ENCODE assay signal across 33 cellular contexts in genomic region chr1:244822878-244823277, GRCh38.
"Had no signal": no experiment of that assay in that cellular context is flagged by ENCODE, and none has a peak within 500 bp of the region (broad histone marks: within the 10 kb centered on the region; RNA-seq: fewer than 3 reads in every experiment).

No MANE protein-coding gene starts in this region.

- H3K9me3 Mint-ChIP-seq: activated CD4-positive, alpha-beta memory T cell treated with anti-CD3 and anti-CD28 coated beads for 36 hours; activated CD4-positive, alpha-beta T cell treated with anti-CD3 and anti-CD28 coated beads, Interleukin-2, amount 10 ng/mL, durations not matched to agents 24 days and 14 days; activated naive CD4-positive, alpha-beta T cell treated with anti-CD3 and anti-CD28 coated beads for 36 hours; activated naive CD4-positive, alpha-beta T cell treated with anti-CD3 and anti-CD28 coated beads, Interleukin-2, amount 50 U/mL, for 24 hours; activated naive CD8-positive, alpha-beta T cell treated with anti-CD3 and anti-CD28 coated beads for 36 hours; activated naive CD8-positive, alpha-beta T cell treated with anti-CD3 and anti-CD28 coated beads, Interleukin-2, amount 50 U/mL, for 24 hours; activated T-cell treated with anti-CD3 and anti-CD28 coated beads, Interleukin-2, amount 50 U/mL, for 4 hours; activated T-helper 17 cell treated with anti-CD3 and anti-CD28 coated beads, Interleukin-2, amount 50 U/mL, for 72 hours; effector memory CD8-positive, alpha-beta T cell; T-helper 2 cell treated with Interferon-gamma antibody and Interleukin-4, amounts not matched to agents 5 μg/mL and 100 μg/mL, for 36 hours had no signal

- FAIRE-seq: colon had no signal

- H3K36me3 ChIP-seq: adrenal gland, esophagus muscularis mucosa, gastrocnemius medialis, heart left ventricle, WERI-Rb-1 had no signal

- H3K27me3 ChIP-seq: adrenal gland, body of pancreas, foreskin keratinocyte, gastrocnemius medialis, heart left ventricle had no signal

- H3K36me3 Mint-ChIP-seq: activated CD4-positive, alpha-beta memory T cell treated with anti-CD3 and anti-CD28 coated beads for 36 hours; activated naive CD4-positive, alpha-beta T cell treated with anti-CD3 and anti-CD28 coated beads, Interleukin-2, amount 50 U/mL, for 24 hours; activated naive CD8-positive, alpha-beta T cell treated with anti-CD3 and anti-CD28 coated beads for 36 hours had no signal

- H3K27me3 Mint-ChIP-seq: activated CD4-positive, alpha-beta memory T cell treated with anti-CD3 and anti-CD28 coated beads for 36 hours; activated CD4-positive, alpha-beta T cell treated with anti-CD3 and anti-CD28 coated beads for 36 hours; activated naive CD4-positive, alpha-beta T cell treated with anti-CD3 and anti-CD28 coated beads, Interleukin-2, amount 50 U/mL, for 24 hours; activated naive CD8-positive, alpha-beta T cell treated with anti-CD3 and anti-CD28 coated beads for 36 hours; activated naive CD8-positive, alpha-beta T cell treated with anti-CD3 and anti-CD28 coated beads, Interleukin-2, amount 50 U/mL, for 24 hours; activated T-helper 17 cell treated with anti-CD3 and anti-CD28 coated beads, Interleukin-2, amount 50 U/mL, for 72 hours had no signal

- H3K4me1 Mint-ChIP-seq: activated CD4-positive, alpha-beta T cell treated with anti-CD3 and anti-CD28 coated beads for 36 hours; activated CD4-positive, alpha-beta T cell treated with anti-CD3 and anti-CD28 coated beads, Interleukin-2, amount 10 ng/mL, durations not matched to agents 24 days and 14 days; activated naive CD4-positive, alpha-beta T cell treated with anti-CD3 and anti-CD28 coated beads, Interleukin-2, amount 50 U/mL, for 24 hours; activated naive CD8-positive, alpha-beta T cell treated with anti-CD3 and anti-CD28 coated beads for 36 hours; activated naive CD8-positive, alpha-beta T cell treated with anti-CD3 and anti-CD28 coated beads, Interleukin-2, amount 50 U/mL, for 24 hours; activated T-helper 17 cell treated with anti-CD3 and anti-CD28 coated beads, Interleukin-2, amount 50 U/mL, for 72 hours; T-helper 17 cell had no signal

- H3K4me1 ChIP-seq: adrenal gland, body of pancreas, esophagus muscularis mucosa, foreskin keratinocyte, gastrocnemius medialis had no signal

- H3K27ac ChIP-seq: adrenal gland, body of pancreas, esophagus muscularis mucosa, foreskin keratinocyte, gastrocnemius medialis, heart left ventricle, WERI-Rb-1 had no signal

- H3K4me3 Mint-ChIP-seq: activated CD4-positive, alpha-beta memory T cell treated with anti-CD3 and anti-CD28 coated beads for 36 hours; activated CD4-positive, alpha-beta T cell treated with anti-CD3 and anti-CD28 coated beads for 36 hours; activated CD4-positive, alpha-beta T cell treated with anti-CD3 and anti-CD28 coated beads, Interleukin-2, amount 10 ng/mL, durations not matched to agents 24 days and 14 days; activated CD8-positive, alpha-beta T cell treated with anti-CD3 and anti-CD28 coated beads, Interleukin-2, amount 10 ng/mL, durations not matched to agents 7 days and 5 days; activated naive CD4-positive, alpha-beta T cell treated with anti-CD3 and anti-CD28 coated beads for 36 hours; activated naive CD4-positive, alpha-beta T cell treated with anti-CD3 and anti-CD28 coated beads, Interleukin-2, amount 50 U/mL, for 24 hours; activated naive CD8-positive, alpha-beta T cell treated with anti-CD3 and anti-CD28 coated beads for 36 hours; activated naive CD8-positive, alpha-beta T cell treated with anti-CD3 and anti-CD28 coated beads, Interleukin-2, amount 50 U/mL, for 24 hours; activated T-cell treated with anti-CD3 and anti-CD28 coated beads, Interleukin-2, amount 50 U/mL, for 4 hours; activated T-helper 17 cell treated with anti-CD3 and anti-CD28 coated beads, Interleukin-2, amount 50 U/mL, for 72 hours; effector memory CD8-positive, alpha-beta T cell; T-helper 17 cell; T-helper 2 cell treated with Interferon-gamma antibody and Interleukin-4, amounts not matched to agents 5 μg/mL and 100 μg/mL, for 36 hours had no signal

- H3K9me3 ChIP-seq: adrenal gland, body of pancreas, esophagus muscularis mucosa, gastrocnemius medialis, heart left ventricle had no signal

- DNase-seq: activated CD4-positive, alpha-beta memory T cell treated with anti-CD3 and anti-CD28 coated beads for 36 hours; activated CD4-positive, alpha-beta T cell treated with anti-CD3 and anti-CD28 coated beads for 36 hours; activated CD4-positive, alpha-beta T cell treated with anti-CD3 and anti-CD28 coated beads, Interleukin-2, amount 10 ng/mL, durations not matched to agents 24 days and 14 days; activated CD4-positive, CD25-positive, alpha-beta regulatory T cell; activated CD4-positive, CD25-positive, alpha-beta regulatory T cell treated with anti-CD3 and anti-CD28 coated beads, Interleukin-2, amount 50 U/mL, for 72 hours; activated CD8-positive, alpha-beta T cell treated with anti-CD3 and anti-CD28 coated beads, Interleukin-2, amount 10 ng/mL, durations not matched to agents 7 days and 5 days; activated effector memory CD4-positive, alpha-beta T cell treated with anti-CD3 and anti-CD28 coated beads, Interleukin-2, amount 50 U/mL, for 16 hours; activated naive CD4-positive, alpha-beta T cell treated with anti-CD3 and anti-CD28 coated beads for 36 hours; activated naive CD8-positive, alpha-beta T cell treated with anti-CD3 and anti-CD28 coated beads for 36 hours; activated naive CD8-positive, alpha-beta T cell treated with anti-CD3 and anti-CD28 coated beads, Interleukin-2, amount 50 U/mL, for 24 hours; activated T-cell treated with anti-CD3 and anti-CD28 coated beads, Interleukin-2, amount 50 U/mL, for 4 hours; adrenal gland; amygdala; aorta; body of pancreas; caudate nucleus; cortex of kidney; dermis blood vessel endothelial cell; effector CD4-positive, alpha-beta T cell; effector memory CD8-positive, alpha-beta T cell; erythroblast; foreskin keratinocyte; gastrocnemius medialis; glutamatergic neuron; heart left ventricle; T-helper 17 cell; T1000; WERI-Rb-1 had no signal

- ATAC-seq: activated CD4-positive, alpha-beta T cell treated with anti-CD3 and anti-CD28 coated beads for 36 hours; activated CD8-positive, alpha-beta T cell treated with anti-CD3 and anti-CD28 coated beads, Interleukin-2, amount 10 ng/mL, durations not matched to agents 7 days and 5 days; activated naive CD8-positive, alpha-beta T cell treated with anti-CD3 and anti-CD28 coated beads, Interleukin-2, amount 50 U/mL, for 24 hours; activated T-cell treated with anti-CD3 and anti-CD28 coated beads, Interleukin-2, amount 50 U/mL, for 4 hours; activated T-helper 17 cell treated with anti-CD3 and anti-CD28 coated beads, Interleukin-2, amount 50 U/mL, for 72 hours; body of pancreas; effector memory CD8-positive, alpha-beta T cell; foreskin keratinocyte; gastrocnemius medialis; heart left ventricle; T-helper 17 cell had no signal

- H3K4me3 ChIP-seq: adrenal gland, body of pancreas, esophagus muscularis mucosa, gastrocnemius medialis, heart left ventricle had no signal

- H3K27ac Mint-ChIP-seq: activated CD4-positive, alpha-beta memory T cell treated with anti-CD3 and anti-CD28 coated beads for 36 hours; activated CD4-positive, alpha-beta T cell treated with anti-CD3 and anti-CD28 coated beads for 36 hours; activated CD4-positive, alpha-beta T cell treated with anti-CD3 and anti-CD28 coated beads, Interleukin-2, amount 10 ng/mL, durations not matched to agents 24 days and 14 days; activated CD8-positive, alpha-beta T cell treated with anti-CD3 and anti-CD28 coated beads, Interleukin-2, amount 10 ng/mL, durations not matched to agents 7 days and 5 days; activated naive CD4-positive, alpha-beta T cell treated with anti-CD3 and anti-CD28 coated beads for 36 hours; activated naive CD4-positive, alpha-beta T cell treated with anti-CD3 and anti-CD28 coated beads, Interleukin-2, amount 50 U/mL, for 24 hours; activated naive CD8-positive, alpha-beta T cell treated with anti-CD3 and anti-CD28 coated beads for 36 hours; activated naive CD8-positive, alpha-beta T cell treated with anti-CD3 and anti-CD28 coated beads, Interleukin-2, amount 50 U/mL, for 24 hours; activated T-helper 17 cell treated with anti-CD3 and anti-CD28 coated beads, Interleukin-2, amount 50 U/mL, for 72 hours; effector memory CD8-positive, alpha-beta T cell; T-helper 17 cell; T-helper 2 cell treated with Interferon-gamma antibody and Interleukin-4, amounts not matched to agents 5 μg/mL and 100 μg/mL, for 36 hours had no signal
